ENCODE assay signal across 12 cellular contexts in genomic region chr6:16739329-16739801, GRCh38. TPM values are rescaled to one million over a fixed set of nuclear protein-coding genes. Genes with fewer than 3 reads are reported as not detected.
DNase-seq lines count a peak whose midpoint lies in the region; ATAC-seq and TF ChIP-seq lines count a peak whose summit lies in the region.
"Had no signal": no experiment of that assay in that cellular context is flagged by ENCODE, and none has a peak within 500 bp of the region (broad histone marks: within the 10 kb centered on the region; RNA-seq: fewer than 3 reads in every experiment).

No MANE protein-coding gene starts in this region.

- H3K9me3 ChIP-seq in heart right ventricle: no peaks in the 10 kb centered on the region
- no peaks in the 10 kb centered on the region for H3K9me3 ChIP-seq in right atrium auricular region

- H3K27ac ChIP-seq in heart right ventricle (peak overlapping the region in 2 of 10 donors; percentile 7 to 66), right atrium auricular region (peak overlapping the region in 1 of 2 donors; percentile 15)

- ATAC-seq in heart right ventricle (peak in 7 of 8 donors; percentile 23 to 66 (median 42)), HG02870 (IDR thresholded peaks at IDR 0.05; ENCODE audit: unreplicated experiment) (no peak)
- ATAC-seq: PC-3 had no signal

- no peak overlapping the region for H3K4me3 ChIP-seq in heart right ventricle
- H3K4me3 ChIP-seq in right atrium auricular region: no peak overlapping the region
- no peak overlapping the region for H3K4me3 ChIP-seq in epithelial cell of esophagus (ENCODE audit: low read length)

- 63 to 67% methylated on average over 7 of the region's 7 CpGs for WGBS in heart right ventricle, 2 donors

- H3K27me3 ChIP-seq in heart right ventricle (no peaks in the 10 kb centered on the region), right atrium auricular region (no peaks in the 10 kb centered on the region)

- no peak for DNase-seq in heart right ventricle
- DNase-seq in right atrium auricular region (ENCODE audit: low spot score): no peak
- DNase-seq in epithelial cell of esophagus (ENCODE audit: low read depth): peak; percentile 99
- DNase-seq in midbrain (lab: John Stamatoyannopoulos, UW): peak; percentile 22
- DNase-seq in DMS153 treated with DMSO at 0.1 percent for 48 hours (lab: John Stamatoyannopoulos, UW; ENCODE audit: unreplicated experiment): no peak
- DNase-seq in NCI-H2196 (lab: John Stamatoyannopoulos, UW; ENCODE audit: unreplicated experiment): no peak
- no peak for DNase-seq in cerebellar cortex (ENCODE audit: low spot score)
- DNase-seq: activated CD4-positive, alpha-beta T cell treated with anti-CD3 and anti-CD28 coated beads for 1 hour; MM.1S; PC-3; stimulated activated CD4-positive, alpha-beta T cell treated with anti-CD3 and anti-CD28 coated beads, Interleukin-2, amount 100 ng/mL, for 48 hours had no signal

- TF ChIP-seq CTCF in heart right ventricle (IDR thresholded peaks at IDR 0.05) (peak in 4 of 9 donors; percentile 4 to 27 (median 22)), right atrium auricular region (IDR thresholded peaks at IDR 0.05) (no peak), epithelial cell of esophagus (IDR thresholded peaks at IDR 0.05; ENCODE audit: insufficient read depth, low read depth, low read length, missing control alignments) (peak; percentile 58)

- peaks cover 9 to 86% (median 71%) of the 10 kb centered on the region in 9 donors for H3K4me1 ChIP-seq in heart right ventricle
- peaks cover 0 to 59% of the 10 kb centered on the region in 2 donors for H3K4me1 ChIP-seq in right atrium auricular region

- intact Hi-C loops in heart right ventricle (cut with DNase I): no loop called here

- H3K36me3 ChIP-seq in heart right ventricle (peaks cover 0 to 10% (median 0%) of the 10 kb centered on the region in 9 donors), right atrium auricular region (no peaks in the 10 kb centered on the region)

RNA-seq across cellular contexts. Expression of gene ATXN1, which starts 21.9 kb away (rescaled TPM):
- 10 to 100 TPM; 26.8 to 46.5 (median 41.1) TPM for total RNA-seq in heart right ventricle
- polyA plus RNA-seq in heart right ventricle: 1 to 10 TPM; 4.1 to 7.5 TPM
- 10 to 100 TPM; 41.8 to 62.0 TPM for total RNA-seq in right atrium auricular region

Comparison
In these comparisons a context has a peak if more than half of its experiments do, and no peak if none do; other contexts are left out.
1. DNase-seq: peak in epithelial cell of esophagus (single experiment) and midbrain (single experiment); none in heart right ventricle (0 of 2), right atrium auricular region (single experiment), DMS153 treated with DMSO at 0.1 percent for 48 hours (single experiment), NCI-H2196 (single experiment) and cerebellar cortex (single experiment).